12 cellular contexts compared by ENCODE assay signal in genomic region chrX:6228720-6229119, GRCh38. TPM values are rescaled to one million over a fixed set of nuclear protein-coding genes. Genes with fewer than 3 reads are reported as not detected.
A peak's percentile ranks its signal among the peaks of the same experiment; 100 is the strongest.
DNase-seq lines count a peak whose midpoint lies in the region; ATAC-seq, FAIRE-seq and TF ChIP-seq lines count a peak whose summit lies in the region.
"Had no signal": no experiment of that assay in that cellular context is flagged by ENCODE, and none has a peak within 500 bp of the region (broad histone marks: within the 10 kb centered on the region; RNA-seq: fewer than 3 reads in every experiment).

Gene NLGN4X (minus strand): TSS chrX:6228867. CDS start chrX:6151466, 77,401 bp downstream.

- DNase-seq in Right ventricle myocardium inferior (ENCODE audit: missing footprints), result no peak
- DNase-seq in right atrium auricular region (ENCODE audit: low spot score), result no peak
- peak in 1 of 2 donors; percentile 8 for DNase-seq in frontal cortex (ENCODE audit: low spot score in 2 of 2)
- no peak for DNase-seq in naive thymus-derived CD8-positive, alpha-beta T cell
- no peak for DNase-seq in SKM-1 (lab: John Stamatoyannopoulos, UW; ENCODE audit: unreplicated experiment)
- no peak for DNase-seq in kidney
- DNase-seq: MG63 had no signal

- no peaks in the 10 kb centered on the region for H3K9me3 ChIP-seq in right atrium auricular region
- H3K9me3 ChIP-seq in kidney (ENCODE audit: control insufficient read depth in 1 of 2, low read length in 2 of 2), result no peaks in the 10 kb centered on the region
- H3K9me3 ChIP-seq: MG63, SJSA1 had no signal

- H3K4me1 ChIP-seq in right atrium auricular region, result peaks cover 0 to 10% of the 10 kb centered on the region in 2 donors
- H3K4me1 ChIP-seq in kidney (ENCODE audit: control insufficient read depth in 1 of 2, insufficient read depth in 1 of 2, low read depth in 1 of 2, low read length in 2 of 2), result no peaks in the 10 kb centered on the region
- H3K4me1 ChIP-seq: SJSA1 had no signal

- peaks cover 0 to 3% (median 0%) of the 10 kb centered on the region in 3 donors for H3K36me3 Mint-ChIP-seq in naive thymus-derived CD8-positive, alpha-beta T cell

- FAIRE-seq in frontal cortex (lab: Jason Lieb, UNC) (no peak), kidney (lab: Jason Lieb, UNC) (no peak)

- H3K36me3 ChIP-seq in right atrium auricular region (no peaks in the 10 kb centered on the region), kidney (ENCODE audit: control insufficient read depth in 1 of 2, insufficient read depth in 2 of 2, low read length in 2 of 2) (no peaks in the 10 kb centered on the region)
- H3K36me3 ChIP-seq: MG63, SJSA1 had no signal

- H3K9ac ChIP-seq in kidney (ENCODE audit: low read length in 2 of 2), result no peak within 1 kb of the TSS

- H3K27me3 ChIP-seq in right atrium auricular region, result peaks cover 0 to 24% of the 10 kb centered on the region in 2 donors
- H3K27me3 ChIP-seq: SJSA1 had no signal

- peaks cover 0 to 10% (median 2%) of the 10 kb centered on the region in 9 donors for H3K9me3 Mint-ChIP-seq in naive thymus-derived CD8-positive, alpha-beta T cell

- POLR2A ChIA-PET in naive thymus-derived CD8-positive, alpha-beta T cell (lab: Charles Lee), result no interaction called here

- intact Hi-C loops in Right ventricle myocardium inferior (cut with DNase I), result no loop called here
- intact Hi-C loops in kidney (cut with DNase I), result no loop called here

- H3K4me3 ChIP-seq in right atrium auricular region (peak within 1 kb of the TSS in 1 of 2 donors; percentile 46), kidney (ENCODE audit: low read length in 2 of 2) (no peak within 1 kb of the TSS)
- H3K4me3 ChIP-seq: MG63 had no signal

- H3K4me3 Mint-ChIP-seq in naive thymus-derived CD8-positive, alpha-beta T cell, result peak within 1 kb of the TSS in 6 of 10 donors; percentile 13 to 47 (median 32)
- H3K4me3 Mint-ChIP-seq: central memory CD8-positive, alpha-beta T cell had no signal

- H3K27me3 Mint-ChIP-seq in naive thymus-derived CD8-positive, alpha-beta T cell, result peaks cover 10 to 47% (median 24%) of the 10 kb centered on the region in 5 donors

- H3K4me1 Mint-ChIP-seq in naive thymus-derived CD8-positive, alpha-beta T cell, result peaks cover 0 to 6% (median 3%) of the 10 kb centered on the region in 4 donors
- H3K4me1 Mint-ChIP-seq: central memory CD8-positive, alpha-beta T cell had no signal

- H3K27ac ChIP-seq in right atrium auricular region, result no peak within 1 kb of the TSS
- no peak within 1 kb of the TSS for H3K27ac ChIP-seq in kidney (ENCODE audit: low read depth in 2 of 2, low read length in 2 of 2)
- H3K27ac ChIP-seq: SJSA1 had no signal

- TF ChIP-seq CTCF in right atrium auricular region (IDR thresholded peaks at IDR 0.05) (no peak), kidney (IDR thresholded peaks at IDR 0.05; ENCODE audit: borderline replicate concordance, extremely low read depth, insufficient read depth) (no peak)

- no peak within 1 kb of the TSS for H3K27ac Mint-ChIP-seq in naive thymus-derived CD8-positive, alpha-beta T cell

- ATAC-seq in Right ventricle myocardium inferior, result peak; percentile 59
- ATAC-seq in naive thymus-derived CD8-positive, alpha-beta T cell, result no peak
- ATAC-seq in GM19397 (IDR thresholded peaks at IDR 0.05; ENCODE audit: unreplicated experiment), result no peak
- no peak for ATAC-seq in GM19452 (IDR thresholded peaks at IDR 0.05; ENCODE audit: unreplicated experiment)

RNA-seq across cellular contexts. Expression of gene NLGN4X, which starts in this region (rescaled TPM):
- total RNA-seq in Right ventricle myocardium inferior (3.3 TPM), right atrium auricular region (1 to 10 TPM; 4.2 to 6.1 TPM), frontal cortex (40.8 TPM), kidney (5.6 TPM)
- total RNA-seq in naive thymus-derived CD8-positive, alpha-beta T cell, result not detected
- polyA plus RNA-seq in naive thymus-derived CD8-positive, alpha-beta T cell, result not detected
- polyA plus RNA-seq in kidney (ENCODE audit: insufficient read depth, low read depth, low replicate concordance), result 0.41 TPM
- total RNA-seq: activated CD8-positive, alpha-beta memory T cell treated with anti-CD3 and anti-CD28 coated beads for 36 hours had no signal
